22 cellular contexts compared by ENCODE assay signal in the genomic region with DNA sequence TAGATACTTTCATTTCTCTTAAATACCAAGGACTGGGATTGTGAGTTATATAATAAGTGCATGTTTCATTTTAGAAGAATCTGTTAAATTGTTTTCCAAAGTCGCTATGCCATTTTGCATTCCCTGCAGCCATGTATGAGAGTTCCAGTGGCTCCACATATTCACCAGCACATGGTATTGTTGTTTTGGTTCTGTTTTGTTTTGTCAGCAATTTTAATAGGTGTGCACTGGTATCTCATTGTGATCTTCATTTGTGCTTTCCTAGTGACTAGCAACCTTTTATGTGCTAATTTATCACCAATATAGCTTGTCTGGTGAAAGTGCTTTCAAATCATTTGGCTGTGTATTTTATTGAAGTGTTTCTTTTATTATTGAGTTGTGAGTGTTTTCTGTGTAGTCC.
A peak's percentile ranks its signal among the peaks of the same experiment; 100 is the strongest.
DNase-seq lines count a peak whose midpoint lies in the region; ATAC-seq, FAIRE-seq and TF ChIP-seq lines count a peak whose summit lies in the region.
"Had no signal": no experiment of that assay in that cellular context is flagged by ENCODE, and none has a peak within 500 bp of the region (broad histone marks: within the 10 kb centered on the region; RNA-seq: fewer than 3 reads in every experiment).

No MANE protein-coding gene starts in this region.

- no peak overlapping the region for H3K4me3 ChIP-seq in HepG2 (replicated peaks in 1 of 3; ENCODE audit: insufficient read depth in 1 of 3, low read depth in 2 of 3, low read length in 3 of 3)
- H3K4me3 ChIP-seq in right lobe of liver: no peak overlapping the region
- no peak overlapping the region for H3K4me3 ChIP-seq in K562
- H3K4me3 ChIP-seq: BLaER1 had no signal

- peaks cover 1% of the 10 kb centered on the region for H3K4me1 Mint-ChIP-seq in progenitor cell of endocrine pancreas (ENCODE audit: low read depth)
- H3K4me1 Mint-ChIP-seq: CD14-positive monocyte had no signal

- in situ Hi-C loops in HepG2 (cut with HindIII; ENCODE audit: extremely low pct_ligation_motif_present, low pct_unique_long_range_greater_than_20kb): no loop called here
- in situ Hi-C loops in K562 (cut with MboI): no loop called here

- no peak overlapping the region for H3K4me2 ChIP-seq in HepG2 (ENCODE audit: low read depth, low read length)
- no peak overlapping the region for H3K4me2 ChIP-seq in K562 (ENCODE audit: insufficient read depth, low read length)
- H3K4me2 ChIP-seq: BLaER1 had no signal

- TF ChIP-seq CTCF in HepG2 (CRISPR knock-in tag; IDR thresholded peaks at IDR 0.05) (no peak), right lobe of liver (IDR thresholded peaks at IDR 0.05) (no peak), K562 (IDR thresholded peaks at IDR 0.05 in 2 of 3, conservative IDR thresholded peaks at IDR 0.05 in 1 of 3; ENCODE audit: insufficient read depth in 2 of 3, low read depth in 1 of 3, low read length in 3 of 3) (no peak), progenitor cell of endocrine pancreas (IDR thresholded peaks at IDR 0.05; ENCODE audit: unreplicated experiment) (no peak)

- H3K9ac ChIP-seq in HepG2 (ENCODE audit: insufficient read depth, low read depth, low read length): no peak overlapping the region
- no peak overlapping the region for H3K9ac ChIP-seq in K562 (ENCODE audit: insufficient read depth in 1 of 2, low read depth in 2 of 2, low read length in 2 of 2)
- H3K9ac ChIP-seq: BLaER1 had no signal

- TF ChIP-seq EP300 in HepG2 (IDR thresholded peaks at IDR 0.05; ENCODE audit: low read depth in 2 of 2, low read length in 2 of 2) (no peak), HepG2 (CRISPR knock-in tag; IDR thresholded peaks at IDR 0.05; ENCODE audit: borderline replicate concordance) (no peak), K562 (IDR thresholded peaks at IDR 0.05; ENCODE audit: low read length) (no peak)

- H3K4me3 Mint-ChIP-seq in progenitor cell of endocrine pancreas (ENCODE audit: low read depth): no peak overlapping the region
- H3K4me3 Mint-ChIP-seq: CD14-positive monocyte; CD4-positive, alpha-beta memory T cell; CD4-positive, CD25-positive, alpha-beta regulatory T cell; CD8-positive, alpha-beta memory T cell had no signal

- H3K27ac ChIP-seq in HepG2 (ENCODE audit: extremely low read length, insufficient read depth, low read length) (no peak overlapping the region), right lobe of liver (no peak overlapping the region), K562 (ENCODE audit: extremely low read depth, low read depth, low read length) (no peak overlapping the region)
- H3K27ac ChIP-seq: 22Rv1, BLaER1 had no signal

- no peak for ATAC-seq in HepG2
- ATAC-seq in right lobe of liver: no peak
- no peak for ATAC-seq in K562

- no peaks in the 10 kb centered on the region for H3K9me3 Mint-ChIP-seq in progenitor cell of endocrine pancreas (ENCODE audit: low read depth)

- intact Hi-C loops in HepG2 (cut with micrococcal nuclease; ENCODE audit: unreplicated experiment): no loop called here
- intact Hi-C loops in right lobe of liver (cut with DNase I): no loop called here
- intact Hi-C loops in K562 (cut with micrococcal nuclease): no loop called here

- BruUV-seq in HepG2 (replicated peaks; lab: Mats Ljungman, UMichigan) (no TSS peak), K562 (replicated peaks; lab: Mats Ljungman, UMichigan) (no TSS peak)

- no peaks in the 10 kb centered on the region for H3K36me3 Mint-ChIP-seq in progenitor cell of endocrine pancreas (ENCODE audit: insufficient read depth)
- H3K36me3 Mint-ChIP-seq: CD14-positive monocyte; CD4-positive, alpha-beta memory T cell; CD4-positive, CD25-positive, alpha-beta regulatory T cell; CD8-positive, alpha-beta memory T cell had no signal

- no peak for TF ChIP-seq RAD21 in HepG2 (CRISPR knock-in tag; IDR thresholded peaks at IDR 0.05)
- TF ChIP-seq RAD21 in K562 (CRISPR knock-in tag; conservative IDR thresholded peaks at IDR 0.05 in 1 of 2, IDR thresholded peaks at IDR 0.05 in 1 of 2): no peak

- no peaks in the 10 kb centered on the region for H3K9me1 ChIP-seq in K562 (ENCODE audit: control insufficient read depth, insufficient read depth, low read length)

- H3K9me3 ChIP-seq in HepG2 (ENCODE audit: low read length) (no peaks in the 10 kb centered on the region), right lobe of liver (no peaks in the 10 kb centered on the region), K562 (replicated peaks; ENCODE audit: control insufficient read depth, insufficient read depth, low read depth, low read length) (no peaks in the 10 kb centered on the region)
- H3K9me3 ChIP-seq: BE2C, BLaER1 had no signal

- H3K4me1 ChIP-seq in HepG2 (ENCODE audit: insufficient read depth, low read length) (no peaks in the 10 kb centered on the region), right lobe of liver (no peaks in the 10 kb centered on the region), K562 (replicated peaks in 1 of 2; ENCODE audit: control insufficient read depth in 2 of 2, insufficient read depth in 2 of 2, low read length in 2 of 2) (no peaks in the 10 kb centered on the region)
- H3K4me1 ChIP-seq: BE2C had no signal

- H3K27ac Mint-ChIP-seq in progenitor cell of endocrine pancreas: no peak overlapping the region
- H3K27ac Mint-ChIP-seq: CD14-positive monocyte; CD4-positive, alpha-beta memory T cell; CD4-positive, CD25-positive, alpha-beta regulatory T cell; CD8-positive, alpha-beta memory T cell had no signal

- H3K79me2 ChIP-seq in HepG2 (ENCODE audit: insufficient read depth, low read length): no peaks in the 10 kb centered on the region
- H3K79me2 ChIP-seq in K562 (ENCODE audit: control insufficient read depth, insufficient read depth, low read length): no peaks in the 10 kb centered on the region

- H4K20me1 ChIP-seq in HepG2 (ENCODE audit: insufficient read depth, low read length): no peaks in the 10 kb centered on the region
- H4K20me1 ChIP-seq in K562 (replicated peaks; ENCODE audit: control insufficient read depth, insufficient read depth, low read length): no peaks in the 10 kb centered on the region
- H4K20me1 ChIP-seq: BLaER1 had no signal

- peaks cover 5% of the 10 kb centered on the region for H3K27me3 Mint-ChIP-seq in progenitor cell of endocrine pancreas

- WGBS in HepG2 (ENCODE audit: low lambda C conversion rate): 7% methylated on average over 1 of the region's 1 CpG
- WGBS in right lobe of liver (ENCODE audit: insufficient coverage, low coverage, low lambda C conversion rate, missing lambda C conversion rate): 55% methylated on average over 1 of the region's 1 CpG
- 0% methylated on average over 1 of the region's 1 CpG for WGBS in K562 (ENCODE audit: insufficient coverage, low coverage, missing lambda C conversion rate)

- CTCF ChIA-PET in HepG2 (lab: Yijun Ruan, JAX; ENCODE audit: low intra/inter-chr PET ratio, low total read pairs) (no interaction called here), K562 (lab: Yijun Ruan, JAX; ENCODE audit: low intra/inter-chr PET ratio) (no interaction called here)

- no peak overlapping the region for H2AFZ ChIP-seq in HepG2 (ENCODE audit: low read length)
- H2AFZ ChIP-seq in K562 (ENCODE audit: low read depth, low read length): no peak overlapping the region

- DNase-seq in HepG2 (ENCODE audit: low spot score): no peak
- DNase-seq in right lobe of liver: no peak
- DNase-seq in K562 (ENCODE audit: extremely low read depth in 1 of 4, low spot score in 3 of 4): no peak
- no peak for DNase-seq in stimulated activated CD4-positive, alpha-beta T cell treated with anti-CD3 and anti-CD28 coated beads, Interleukin-1b, Interleukin-23, amount 100 ng/mL, for 48 hours
- no peak for DNase-seq in progenitor cell of endocrine pancreas (ENCODE audit: low spot score, unreplicated experiment)
- DNase-seq: ACHN; BE2C; C1 segment of cervical spinal cord; CD4-positive, alpha-beta memory T cell; CD4-positive, CD25-positive, alpha-beta regulatory T cell; CD8-positive, alpha-beta memory T cell; COR-L47; DMS 273 treated with DMSO at 0.1 percent for 48 hours; DMS153; DMS79 treated with DMSO at 0.1 percent for 48 hours; GF-D8 had no signal

- H3K36me3 ChIP-seq in HepG2 (replicated peaks in 1 of 2; ENCODE audit: control insufficient read depth in 1 of 2, insufficient read depth in 2 of 2, low read length in 2 of 2) (no peaks in the 10 kb centered on the region), right lobe of liver (no peaks in the 10 kb centered on the region), K562 (ENCODE audit: control insufficient read depth, insufficient read depth, low read length) (no peaks in the 10 kb centered on the region)
- H3K36me3 ChIP-seq: BE2C, BLaER1 had no signal

- POLR2A ChIA-PET in HepG2 (lab: Yijun Ruan, JAX): no interaction called here
- POLR2A ChIA-PET in K562 (lab: Yijun Ruan, JAX): no interaction called here

- no peak for TF ChIP-seq POLR2A in HepG2 (IDR thresholded peaks at IDR 0.05; ENCODE audit: insufficient read depth in 1 of 2, low read depth in 2 of 2, low read length in 2 of 2)
- no peak for TF ChIP-seq POLR2A in right lobe of liver (IDR thresholded peaks at IDR 0.05)
- no peak for TF ChIP-seq POLR2A in K562 (conservative IDR thresholded peaks at IDR 0.05)

- H3K27me3 ChIP-seq in HepG2 (ENCODE audit: control insufficient read depth in 1 of 2, insufficient read depth in 2 of 2, low read length in 2 of 2) (peaks cover 1 to 9% of the 10 kb centered on the region in 2 experiments; a peak in 3 of 5 replicates), right lobe of liver (no peaks in the 10 kb centered on the region), K562 (ENCODE audit: control insufficient read depth in 2 of 2, insufficient read depth in 2 of 2, low read length in 2 of 2) (no peaks in the 10 kb centered on the region)
- H3K27me3 ChIP-seq: BE2C, BLaER1 had no signal

- FAIRE-seq in HepG2 (lab: Jason Lieb, UNC): no peak
- FAIRE-seq in K562 (lab: Jason Lieb, UNC): no peak
- FAIRE-seq: G401.6, GM12891, GM19239 had no signal

TF ChIP-seq in HepG2, 621 proteins besides CTCF, POLR2A, EP300 and RAD21:
- TF ChIP-seq TBL1XR1 (IDR thresholded peaks at IDR 0.05; ENCODE audit: borderline replicate concordance, low read length, partially characterized antibody) (no peak), FIP1L1 (IDR thresholded peaks at IDR 0.05; ENCODE audit: borderline replicate concordance, insufficient read depth, low read depth, low read length) (no peak), ZNF781 (CRISPR knock-in tag; IDR thresholded peaks at IDR 0.05; ENCODE audit: borderline replicate concordance, not compliant biosample characterization) (no peak), MAFF (IDR thresholded peaks at IDR 0.05; ENCODE audit: low read depth, low read length) (peak; percentile 88), MAFK (conservative IDR thresholded peaks at IDR 0.05 in 1 of 2, IDR thresholded peaks at IDR 0.05 in 1 of 2; ENCODE audit: low read length in 2 of 2) (peak; percentile 90 to 93)

TF ChIP-seq in K562, 482 proteins besides CTCF, POLR2A, EP300 and RAD21 (continues in another document):
- TF ChIP-seq, protein P1, sequence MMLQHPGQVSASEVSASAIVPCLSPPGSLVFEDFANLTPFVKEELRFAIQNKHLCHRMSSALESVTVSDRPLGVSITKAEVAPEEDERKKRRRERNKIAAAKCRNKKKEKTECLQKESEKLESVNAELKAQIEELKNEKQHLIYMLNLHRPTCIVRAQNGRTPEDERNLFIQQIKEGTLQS (IDR thresholded peaks at IDR 0.05): no peak
- TF ChIP-seq, protein P1 (CRISPR knock-in tag; conservative IDR thresholded peaks at IDR 0.05): no peak
